Comparison of ENCODE assay signal across 7 cellular contexts in the genomic region with DNA sequence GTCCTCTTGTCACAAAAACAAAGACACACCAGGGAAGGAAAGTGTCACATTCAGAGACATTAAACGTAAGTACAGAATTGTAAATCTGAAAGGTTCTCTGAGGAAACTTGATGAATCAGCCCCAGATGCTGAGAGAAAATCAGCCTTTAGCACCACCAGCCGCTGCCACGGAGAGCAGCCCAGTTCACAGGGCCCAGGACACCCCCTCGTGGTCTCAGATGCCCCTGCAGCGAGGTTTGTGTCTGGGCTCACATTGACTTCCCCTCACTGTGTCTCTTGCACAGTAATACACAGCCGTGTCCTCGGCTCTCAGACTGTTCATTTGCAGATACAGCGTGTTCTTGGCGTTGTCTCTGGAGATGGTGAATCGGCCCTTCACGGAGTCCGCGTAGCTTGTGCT.
DNase-seq lines count a peak whose midpoint lies in the region; ATAC-seq, FAIRE-seq and TF ChIP-seq lines count a peak whose summit lies in the region.
"Not testable (repeated sequence)": the region's sequence is repeated elsewhere in the genome, so short reads cannot be mapped to it uniquely, and the experiment has no call there.

No MANE protein-coding gene starts in this region.

- POLR2A ChIA-PET in naive thymus-derived CD8-positive, alpha-beta T cell (lab: Charles Lee) = not testable (repeated sequence)

- not testable (repeated sequence) for H3K27me3 ChIP-seq in DND-41 (ENCODE audit: insufficient read depth, low read length, poor library complexity); Loucy (ENCODE audit: insufficient read depth, low read length, poor library complexity, severe bottlenecking)
- peaks cover 18% of the 10 kb centered on the region for H3K27me3 ChIP-seq in RWPE2 (ENCODE audit: insufficient read depth, poor library complexity, severe bottlenecking)

- not testable (repeated sequence) for H3K4me1 Mint-ChIP-seq in activated naive CD8-positive, alpha-beta T cell treated with anti-CD3 and anti-CD28 coated beads for 36 hours
- H3K4me1 Mint-ChIP-seq in naive thymus-derived CD8-positive, alpha-beta T cell = peaks cover 5 to 16% (median 14%) of the 10 kb centered on the region in 4 donors

- H3K36me3 ChIP-seq in DND-41 (ENCODE audit: insufficient read depth, low read length); Loucy (ENCODE audit: insufficient read depth, low read length); RWPE2 (ENCODE audit: low read depth): not testable (repeated sequence)

- not testable (repeated sequence) for H3K27me3 Mint-ChIP-seq in activated naive CD8-positive, alpha-beta T cell treated with anti-CD3 and anti-CD28 coated beads for 36 hours; naive thymus-derived CD8-positive, alpha-beta T cell

- not testable (repeated sequence) for H2AFZ ChIP-seq in DND-41 (ENCODE audit: low read depth, low read length); Loucy (ENCODE audit: low read length)

- H3K4me1 ChIP-seq in DND-41 (ENCODE audit: insufficient read depth, low read length); RWPE2 (ENCODE audit: insufficient read depth, poor library complexity, severe bottlenecking): not testable (repeated sequence)
- peaks cover 22% of the 10 kb centered on the region for H3K4me1 ChIP-seq in Loucy (ENCODE audit: insufficient read depth, low read length, poor library complexity, severe bottlenecking)

- not testable (repeated sequence) for H3F3A ChIP-seq in Loucy (ENCODE audit: low read depth)

- not testable (repeated sequence) for H3K9me3 Mint-ChIP-seq in activated naive CD8-positive, alpha-beta T cell treated with anti-CD3 and anti-CD28 coated beads for 36 hours; naive thymus-derived CD8-positive, alpha-beta T cell

- peak; percentile 78 for FAIRE-seq in GM12891 (lab: Jason Lieb, UNC)

- not testable (repeated sequence) for H3K9ac ChIP-seq in DND-41 (ENCODE audit: low read depth, low read length); Loucy (ENCODE audit: low read depth, low read length, poor library complexity, severe bottlenecking)

- not testable (repeated sequence) for H3K4me2 ChIP-seq in DND-41 (ENCODE audit: insufficient read depth, low read length); Loucy (ENCODE audit: low read depth, low read length, poor library complexity, severe bottlenecking)

- not testable (repeated sequence) for TF ChIP-seq CTCF in DND-41 (IDR thresholded peaks at IDR 0.05; ENCODE audit: borderline replicate concordance, extremely low read depth, low read length, poor library complexity, severe bottlenecking); RWPE2 (IDR thresholded peaks at IDR 0.05; ENCODE audit: poor library complexity, severe bottlenecking)
- TF ChIP-seq CTCF in Loucy (conservative IDR thresholded peaks at IDR 0.05; ENCODE audit: low read length) = peak; percentile 46; the same call in 1 of the 2 replicates

- TF ChIP-seq POLR2A in GM12891 (IDR thresholded peaks at IDR 0.05; ENCODE audit: low read depth, low read length) = not testable (repeated sequence)

- H3K79me2 ChIP-seq in DND-41 (ENCODE audit: insufficient read depth, low read length); Loucy (ENCODE audit: insufficient read depth, low read length): not testable (repeated sequence)

- H3K4me3 Mint-ChIP-seq in activated naive CD8-positive, alpha-beta T cell treated with anti-CD3 and anti-CD28 coated beads for 36 hours; naive thymus-derived CD8-positive, alpha-beta T cell: not testable (repeated sequence)

- H3K9me3 ChIP-seq in DND-41 (ENCODE audit: insufficient read depth, low read length, severe bottlenecking); Loucy (ENCODE audit: insufficient read depth, low read depth, low read length); RWPE2 (ENCODE audit: severe bottlenecking): not testable (repeated sequence)

- H4K20me1 ChIP-seq in DND-41 (ENCODE audit: insufficient read depth, low read length); Loucy (ENCODE audit: insufficient read depth, low read length, poor library complexity, severe bottlenecking): not testable (repeated sequence)

- not testable (repeated sequence) for H3K27ac ChIP-seq in DND-41 (ENCODE audit: low read length); RWPE2 (ENCODE audit: poor library complexity, severe bottlenecking)

- not testable (repeated sequence) for H3K4me3 ChIP-seq in DND-41 (ENCODE audit: low read depth in 1 of 2, low read length in 2 of 2); Loucy (ENCODE audit: low read length, poor library complexity, severe bottlenecking); RWPE2 (ENCODE audit: severe bottlenecking)

- ATAC-seq in DND-41 (ENCODE audit: insufficient read depth, low read depth) (peak; percentile 67; the same call in 2 of the 3 replicates), RWPE2 (ENCODE audit: low read depth) (0 out of 3 replicates have a peak, but pooled peaks have one; percentile 25)
- ATAC-seq in naive thymus-derived CD8-positive, alpha-beta T cell = peak; percentile 54 to 63

- H3K9me2 ChIP-seq in Loucy (replicated peaks; ENCODE audit: low read depth, low read length) = not testable (repeated sequence)

- not testable (repeated sequence) for H3K36me3 Mint-ChIP-seq in activated naive CD8-positive, alpha-beta T cell treated with anti-CD3 and anti-CD28 coated beads for 36 hours; naive thymus-derived CD8-positive, alpha-beta T cell

- not testable (repeated sequence) for H3K27ac Mint-ChIP-seq in activated naive CD8-positive, alpha-beta T cell treated with anti-CD3 and anti-CD28 coated beads for 36 hours
- peak overlapping the region in 1 of 10 donors; percentile 67 for H3K27ac Mint-ChIP-seq in naive thymus-derived CD8-positive, alpha-beta T cell

- DNase-seq in DND-41 = peak; percentile 29
- DNase-seq in GM12891 (ENCODE audit: insufficient read length, low spot score); RWPE2 (ENCODE audit: low spot score): not testable (repeated sequence)
- peak; percentile 47 for DNase-seq in activated CD4-positive, alpha-beta T cell treated with anti-CD3 and anti-CD28 coated beads for 48 hours
- DNase-seq in activated naive CD8-positive, alpha-beta T cell treated with anti-CD3 and anti-CD28 coated beads for 36 hours = peak; percentile 24
- peak in 1 of 10 donors; percentile 15 for DNase-seq in naive thymus-derived CD8-positive, alpha-beta T cell
